Comparison of ENCODE assay signal across 8 cellular contexts in the genomic region with DNA sequence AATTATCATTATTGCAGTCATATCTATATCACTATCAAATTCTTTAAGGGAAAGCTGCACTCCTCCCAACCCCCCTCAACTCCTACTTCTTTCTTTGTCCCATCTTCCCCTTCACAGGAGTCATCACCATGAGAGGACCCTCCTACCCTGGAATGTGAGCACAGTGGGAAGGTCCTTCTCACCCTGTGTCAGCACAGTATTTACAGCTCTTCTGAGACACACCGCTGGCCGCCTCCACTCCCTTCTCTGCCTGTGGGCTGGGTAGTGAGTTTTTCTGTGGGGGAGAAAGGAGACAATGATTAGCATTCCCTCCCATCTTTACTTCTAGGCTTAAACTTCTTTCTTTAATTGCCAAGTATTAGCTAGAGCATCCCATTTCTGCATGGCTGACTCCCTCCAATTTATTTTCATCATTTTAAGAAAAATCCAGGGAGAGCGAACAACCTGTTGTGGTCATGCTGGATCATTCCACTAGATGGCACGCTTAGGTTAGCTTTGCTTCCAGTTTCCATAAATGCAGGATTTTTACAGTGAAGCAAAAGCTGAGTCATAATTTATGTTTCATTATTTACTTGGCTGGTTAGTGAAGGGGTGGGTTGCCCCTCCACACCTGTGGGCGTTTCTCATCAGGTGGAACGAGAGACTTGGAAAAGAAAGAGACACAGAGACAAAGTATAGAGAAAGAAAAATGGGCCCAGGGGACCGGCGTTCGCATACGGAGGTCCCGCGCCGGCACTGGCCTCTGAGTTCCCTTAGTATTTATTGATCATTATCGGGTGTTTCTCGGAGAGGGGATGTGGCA.
DNase-seq lines count a peak whose midpoint lies in the region; ATAC-seq and TF ChIP-seq lines count a peak whose summit lies in the region.

No MANE protein-coding gene starts in this region.

- no peaks in the 10 kb centered on the region for H3K79me2 ChIP-seq in neural cell (replicated peaks; ENCODE audit: insufficient read depth, low read length)

- no peaks in the 10 kb centered on the region for H3K27me3 ChIP-seq in CD8-positive, alpha-beta T cell (ENCODE audit: insufficient read depth, low read length)
- H3K27me3 ChIP-seq in foreskin keratinocyte (no peaks in the 10 kb centered on the region), neural cell (ENCODE audit: insufficient read depth, low read depth, low read length) (no peaks in the 10 kb centered on the region)

- no peak overlapping the region for H3K27ac Mint-ChIP-seq in CD8-positive, alpha-beta T cell
- no peak overlapping the region for H3K27ac Mint-ChIP-seq in activated CD8-positive, alpha-beta memory T cell treated with anti-CD3 and anti-CD28 coated beads, Interleukin-2, amount 10 ng/mL, durations not matched to agents 7 days and 5 days

- no peak overlapping the region for H3K9ac ChIP-seq in neural cell (ENCODE audit: low read length)

- peak; percentile 97 for TF ChIP-seq RAD21 in neural cell (conservative IDR thresholded peaks at IDR 0.05)

- no peak overlapping the region for H2AFZ ChIP-seq in neural cell (ENCODE audit: low read depth, low read length)

- no peak for DNase-seq in CD8-positive, alpha-beta T cell
- DNase-seq in NCI-H2107 (lab: John Stamatoyannopoulos, UW) (peak; percentile 4), foreskin keratinocyte (peak in 1 of 2 donors; percentile 65)
- DNase-seq in activated CD8-positive, alpha-beta memory T cell treated with anti-CD3 and anti-CD28 coated beads, Interleukin-2, amount 10 ng/mL, durations not matched to agents 7 days and 5 days = no peak
- DNase-seq in NK-92 treated with Interleukin-12 subunit alpha and Interleukin-12 subunit beta, amount 100 ng/mL, for 24 hours (lab: John Stamatoyannopoulos, UW) = no peak

- no peaks in the 10 kb centered on the region for H3K9me2 ChIP-seq in neural cell (ENCODE audit: insufficient read depth, low read length)

- CTCF ChIA-PET in CD8-positive, alpha-beta T cell (lab: Charles Lee) = interaction anchor here (1.0 to 1.2 kb wide), 3 partner anchors 46 to 715 kb away, joined by 3 to 4 read pairs (median 3); no protein-coding TSS in a partner anchor
- CTCF ChIA-PET in activated CD8-positive, alpha-beta memory T cell treated with anti-CD3 and anti-CD28 coated beads, Interleukin-2, amount 10 ng/mL, durations not matched to agents 7 days and 5 days (lab: Charles Lee) = interaction anchor here (2.4 kb wide), 1 partner anchor 399 kb away, joined by 10 read pairs; no protein-coding TSS in a partner anchor

- H3K27ac ChIP-seq in CD8-positive, alpha-beta T cell (ENCODE audit: low read depth, low read length) = no peak overlapping the region
- H3K27ac ChIP-seq in foreskin keratinocyte = no peak overlapping the region
- no peak overlapping the region for H3K27ac ChIP-seq in neural cell (ENCODE audit: low read length)

- H3K4me1 Mint-ChIP-seq in CD8-positive, alpha-beta T cell (ENCODE audit: low read depth) = peaks cover 12% of the 10 kb centered on the region
- peaks cover 7% of the 10 kb centered on the region for H3K4me1 Mint-ChIP-seq in activated CD8-positive, alpha-beta memory T cell treated with anti-CD3 and anti-CD28 coated beads, Interleukin-2, amount 10 ng/mL, durations not matched to agents 7 days and 5 days

- H3K4me3 Mint-ChIP-seq in CD8-positive, alpha-beta T cell = peak overlapping the region; percentile 81
- H3K4me3 Mint-ChIP-seq in activated CD8-positive, alpha-beta memory T cell treated with anti-CD3 and anti-CD28 coated beads, Interleukin-2, amount 10 ng/mL, durations not matched to agents 7 days and 5 days = peak overlapping the region; percentile 28

- peak; percentile 59 for ATAC-seq in CD8-positive, alpha-beta T cell
- peak; percentile 96 for ATAC-seq in GM18907 (IDR thresholded peaks at IDR 0.05; ENCODE audit: unreplicated experiment)
- peak; percentile 91 for ATAC-seq in HG03066 (IDR thresholded peaks at IDR 0.05; ENCODE audit: low read depth, unreplicated experiment)
- peak; percentile 47 for ATAC-seq in activated CD8-positive, alpha-beta memory T cell treated with anti-CD3 and anti-CD28 coated beads, Interleukin-2, amount 10 ng/mL, durations not matched to agents 7 days and 5 days
- peak; percentile 81 for ATAC-seq in foreskin keratinocyte

- H3K9me3 Mint-ChIP-seq in CD8-positive, alpha-beta T cell = peaks cover 7% of the 10 kb centered on the region
- H3K9me3 Mint-ChIP-seq in activated CD8-positive, alpha-beta memory T cell treated with anti-CD3 and anti-CD28 coated beads, Interleukin-2, amount 10 ng/mL, durations not matched to agents 7 days and 5 days (ENCODE audit: low read depth) = peaks cover 2% of the 10 kb centered on the region

- H3K4me2 ChIP-seq in neural cell (ENCODE audit: low read length) = no peak overlapping the region

- intact Hi-C loops in CD8-positive, alpha-beta T cell (cut with DNase I, micrococcal nuclease) = loop anchor here (2.0 to 5.0 kb wide), 3 partner anchors 404 to 452 kb away; a partner anchor contains a TSS

- H3K27me3 Mint-ChIP-seq in CD8-positive, alpha-beta T cell (ENCODE audit: low read depth) = no peaks in the 10 kb centered on the region
- no peaks in the 10 kb centered on the region for H3K27me3 Mint-ChIP-seq in activated CD8-positive, alpha-beta memory T cell treated with anti-CD3 and anti-CD28 coated beads, Interleukin-2, amount 10 ng/mL, durations not matched to agents 7 days and 5 days

- no peaks in the 10 kb centered on the region for H4K20me1 ChIP-seq in neural cell (ENCODE audit: insufficient read depth)

- TF ChIP-seq EP300 in neural cell (conservative IDR thresholded peaks at IDR 0.05; ENCODE audit: poor library complexity, severe bottlenecking) = no peak

- H3K36me3 ChIP-seq in CD8-positive, alpha-beta T cell (ENCODE audit: insufficient read depth, low read length) = no peaks in the 10 kb centered on the region
- no peaks in the 10 kb centered on the region for H3K36me3 ChIP-seq in neural cell (ENCODE audit: insufficient read depth, low read length)

- POLR2A ChIA-PET in CD8-positive, alpha-beta T cell (lab: Charles Lee) = no interaction called here

- no peaks in the 10 kb centered on the region for H3K36me3 Mint-ChIP-seq in CD8-positive, alpha-beta T cell
- H3K36me3 Mint-ChIP-seq in activated CD8-positive, alpha-beta memory T cell treated with anti-CD3 and anti-CD28 coated beads, Interleukin-2, amount 10 ng/mL, durations not matched to agents 7 days and 5 days = no peaks in the 10 kb centered on the region

- no peaks in the 10 kb centered on the region for H3K4me1 ChIP-seq in CD8-positive, alpha-beta T cell (ENCODE audit: insufficient read depth, low read length)
- peaks cover 17% of the 10 kb centered on the region for H3K4me1 ChIP-seq in foreskin keratinocyte

- no peaks in the 10 kb centered on the region for H3K9me3 ChIP-seq in CD8-positive, alpha-beta T cell (ENCODE audit: low read length)
- no peaks in the 10 kb centered on the region for H3K9me3 ChIP-seq in neural cell (ENCODE audit: low read length)

- TF ChIP-seq CTCF in CD8-positive, alpha-beta T cell (IDR thresholded peaks at IDR 0.05) = peak; percentile 24
- peak; percentile 92 for TF ChIP-seq CTCF in foreskin keratinocyte (conservative IDR thresholded peaks at IDR 0.05)
- peak; percentile 94 for TF ChIP-seq CTCF in neural cell (IDR thresholded peaks at IDR 0.05; ENCODE audit: poor library complexity, severe bottlenecking)

- H3K4me3 ChIP-seq in CD8-positive, alpha-beta T cell (ENCODE audit: low read depth, low read length) = no peak overlapping the region
- no peak overlapping the region for H3K4me3 ChIP-seq in neural cell (ENCODE audit: low read length)

- H3F3A ChIP-seq in neural cell (ENCODE audit: insufficient read depth, low read length, poor library complexity, severe bottlenecking) = no peaks in the 10 kb centered on the region

TF ChIP-seq in neural cell, 6 proteins besides CTCF, POLR2A, EP300 and RAD21:
- TF ChIP-seq POLR2AphosphoS5 (IDR thresholded peaks at IDR 0.05) (no peak), SMC3 (conservative IDR thresholded peaks at IDR 0.05; ENCODE audit: poor library complexity) (peak; percentile 98)
TF ChIP-seq in neural cell: peak in this region for 1.

Comparison
In these comparisons a context has a peak if more than half of its experiments do, and no peak if none do; other contexts are left out.
1. CTCF ChIP-seq: peak in every context shown above with its lines; median percentile 94 in neural cell; 92 in foreskin keratinocyte; 24 in CD8-positive, alpha-beta T cell.